In the genomic region with DNA sequence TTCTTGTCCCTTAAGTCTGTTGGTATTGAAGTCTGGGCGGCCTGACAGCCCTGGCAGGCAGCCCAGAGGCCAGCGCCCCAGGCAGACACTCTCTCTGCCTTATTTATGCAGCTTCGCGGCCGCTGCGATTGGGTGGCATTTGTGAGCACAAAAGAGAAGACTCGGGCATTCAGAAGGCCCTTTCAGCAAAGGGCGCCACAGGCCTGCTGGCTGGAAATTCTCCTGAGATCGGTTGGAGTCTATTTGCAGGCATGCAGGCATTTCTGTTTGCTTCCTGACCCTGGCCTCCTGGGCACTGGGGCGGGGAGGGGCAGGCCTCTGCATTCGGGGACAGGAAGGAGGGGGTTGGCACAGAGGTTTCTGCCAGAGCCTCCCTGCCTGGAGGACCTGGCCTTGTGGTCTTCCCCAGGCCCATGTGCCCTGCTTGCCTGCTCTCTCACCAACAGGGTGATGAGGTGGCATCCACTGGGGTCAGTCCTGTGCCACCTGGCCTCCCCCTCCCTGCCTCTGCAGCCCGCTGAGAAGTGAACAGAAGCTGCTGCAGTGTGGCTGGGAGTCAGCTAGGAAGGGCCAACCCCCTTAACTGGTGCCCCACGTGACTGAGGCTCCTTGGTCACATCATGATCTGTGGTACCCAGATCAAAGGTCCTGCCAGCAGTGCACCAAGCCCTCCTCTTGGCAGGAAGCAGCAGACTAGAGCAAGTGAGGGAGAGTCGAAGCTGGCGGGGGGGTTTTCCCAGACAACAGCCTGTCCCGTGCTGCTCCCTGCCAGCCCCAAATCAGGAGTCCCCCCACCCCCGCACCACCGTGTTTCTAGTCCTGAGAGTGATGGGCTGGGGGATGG, we compare ENCODE assay signal across 8 cellular contexts. TPM values are rescaled to one million over a fixed set of nuclear protein-coding genes. Genes with fewer than 3 reads are reported as not detected.
DNase-seq lines count a peak whose midpoint lies in the region; ATAC-seq, FAIRE-seq and TF ChIP-seq lines count a peak whose summit lies in the region.

No MANE protein-coding gene starts in this region.

- H3K27me3 ChIP-seq in bronchial epithelial cell (ENCODE audit: control insufficient read depth, insufficient read depth, low read length) (peaks cover 6% of the 10 kb centered on the region), neural cell (ENCODE audit: insufficient read depth, low read depth, low read length) (no peaks in the 10 kb centered on the region)

- no peaks in the 10 kb centered on the region for H3K79me2 ChIP-seq in neural cell (replicated peaks; ENCODE audit: insufficient read depth, low read length)

- H3K9me3 ChIP-seq in neural cell (ENCODE audit: low read length), result no peaks in the 10 kb centered on the region

- H4K20me1 ChIP-seq in neural cell (ENCODE audit: insufficient read depth), result no peaks in the 10 kb centered on the region

- H3K9ac ChIP-seq in neural cell (ENCODE audit: low read length), result peak overlapping the region; percentile 14

- H3K36me3 ChIP-seq in bronchial epithelial cell (ENCODE audit: control insufficient read depth, insufficient read depth, low read length), result no peaks in the 10 kb centered on the region
- no peaks in the 10 kb centered on the region for H3K36me3 ChIP-seq in neural cell (ENCODE audit: insufficient read depth, low read length)

- peak; percentile 68 for ATAC-seq in GM21737 (IDR thresholded peaks at IDR 0.05; ENCODE audit: unreplicated experiment)

- peak; percentile 71 for DNase-seq in Caki2 (ENCODE audit: low read depth)
- peak; percentile 89 for DNase-seq in NCI-H1694 treated with DMSO at 0.1 percent for 48 hours (lab: John Stamatoyannopoulos, UW)
- DNase-seq in activated CD4-positive, CD25-positive, alpha-beta regulatory T cell treated with anti-CD3 and anti-CD28 coated beads, Interleukin-2, amount 50 U/mL, for 16 hours (ENCODE audit: low read depth, low spot score), result peak; percentile 80
- peak; percentile 42 for DNase-seq in bronchial epithelial cell (ENCODE audit: low read depth)
- DNase-seq in AG08396 (ENCODE audit: low spot score), result no peak

- FAIRE-seq in bronchial epithelial cell (lab: Jason Lieb, UNC), result no peak

- H3K4me2 ChIP-seq in neural cell (ENCODE audit: low read length), result no peak overlapping the region

- TF ChIP-seq EP300 in neural cell (conservative IDR thresholded peaks at IDR 0.05; ENCODE audit: poor library complexity, severe bottlenecking), result no peak

- H3K4me3 ChIP-seq in bronchial epithelial cell (ENCODE audit: low read depth, low read length) (no peak overlapping the region), neural cell (ENCODE audit: low read length) (no peak overlapping the region)

- H2AFZ ChIP-seq in neural cell (ENCODE audit: low read depth, low read length), result no peak overlapping the region

- no peaks in the 10 kb centered on the region for H3F3A ChIP-seq in neural cell (ENCODE audit: insufficient read depth, low read length, poor library complexity, severe bottlenecking)

- no peak for TF ChIP-seq RAD21 in neural cell (conservative IDR thresholded peaks at IDR 0.05)

- TF ChIP-seq CTCF in bronchial epithelial cell (IDR thresholded peaks at IDR 0.05; ENCODE audit: insufficient read depth, low read length, severe bottlenecking), result no peak
- TF ChIP-seq CTCF in neural cell (IDR thresholded peaks at IDR 0.05; ENCODE audit: poor library complexity, severe bottlenecking), result no peak

- H3K27ac ChIP-seq in neural cell (ENCODE audit: low read length) (no peak overlapping the region), temporal lobe (ENCODE audit: low read depth, low read length) (peak overlapping the region; percentile 61)

- in situ Hi-C loops in Caki2 (cut with HindIII; ENCODE audit: low pct_unique_long_range_greater_than_20kb, low sequenced_read_pairs), result no loop called here

- no peaks in the 10 kb centered on the region for H3K9me2 ChIP-seq in neural cell (ENCODE audit: insufficient read depth, low read length)

TF ChIP-seq in neural cell, 6 proteins besides CTCF, POLR2A, EP300 and RAD21:
- no peak for TF ChIP-seq SMC3 (conservative IDR thresholded peaks at IDR 0.05; ENCODE audit: poor library complexity)
- TF ChIP-seq POLR2AphosphoS5 (IDR thresholded peaks at IDR 0.05), result no peak
- TF ChIP-seq REST (IDR thresholded peaks at IDR 0.05; ENCODE audit: borderline replicate concordance), result no peak
- no peak for TF ChIP-seq MXI1 (conservative IDR thresholded peaks at IDR 0.05; ENCODE audit: poor library complexity, severe bottlenecking)
- TF ChIP-seq TAF1 (IDR thresholded peaks at IDR 0.05; ENCODE audit: low read depth), result no peak
- no peak for TF ChIP-seq EZH2 (IDR thresholded peaks at IDR 0.05; ENCODE audit: borderline replicate concordance, insufficient read depth, low read length, poor library complexity, severe bottlenecking)

RNA-seq across cellular contexts. Expression of gene CCDC167, which starts 16.6 kb away (rescaled TPM):
- total RNA-seq in Caki2 (2014; rRNA removed; shearing (Covaris generic); ENCODE audit: low replicate concordance), result 101 and 145 TPM in 2 replicates
- 26.0 and 29.7 TPM in 2 replicates for total RNA-seq in bronchial epithelial cell
- polyA plus RNA-seq in neural cell, result 207 and 220 TPM in 2 replicates
- 35.5 and 45.4 TPM in 2 replicates for polyA minus RNA-seq in neural cell
- 35.9 TPM for total RNA-seq in temporal lobe
